In the genomic region with DNA sequence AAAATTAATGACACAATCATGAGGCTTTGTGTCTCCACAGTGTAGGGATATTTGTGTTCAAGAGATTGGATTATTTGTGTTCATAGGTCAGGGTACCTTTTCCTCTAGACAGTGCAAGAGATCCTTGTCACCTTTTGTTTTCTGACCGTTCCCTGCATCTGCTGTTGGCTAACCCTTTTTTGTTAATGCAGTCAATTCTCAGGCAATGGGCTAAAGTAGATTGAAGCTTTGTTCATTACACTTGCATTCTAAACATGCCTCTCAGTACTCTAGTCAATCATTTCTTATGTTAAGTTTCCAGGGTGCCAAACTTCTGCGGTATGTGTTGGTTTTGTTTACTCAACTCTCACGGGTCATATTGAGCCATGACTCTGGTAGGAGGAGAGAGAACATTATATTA, we compare ENCODE assay signal across 1 cellular context.
TF ChIP-seq lines count a peak whose summit lies in the region.

No MANE protein-coding gene starts in this region.

TF ChIP-seq in HCT116, 20 proteins besides CTCF, POLR2A, EP300 and RAD21:
- TF ChIP-seq YY1 (IDR thresholded peaks at IDR 0.05; ENCODE audit: extremely low read depth, insufficient replicate concordance, low read depth, low read length) (no peak), FOSL1 (IDR thresholded peaks at IDR 0.05; ENCODE audit: low read depth) (no peak), EZH2 (IDR thresholded peaks at IDR 0.05) (no peak), ZFX (IDR thresholded peaks at IDR 0.05) (no peak), POLR2AphosphoS5 (IDR thresholded peaks at IDR 0.05; ENCODE audit: low read depth, low read length) (no peak), JUND (IDR thresholded peaks at IDR 0.05) (no peak), ZBTB33 (IDR thresholded peaks at IDR 0.05; ENCODE audit: extremely low read depth, insufficient replicate concordance, low read length) (no peak), EZH2phosphoT487 (IDR thresholded peaks at IDR 0.05; ENCODE audit: borderline replicate concordance) (no peak), TCF7L2 (IDR thresholded peaks at IDR 0.05; ENCODE audit: borderline replicate concordance, extremely low read depth, insufficient read depth, insufficient read length) (no peak), SRF (IDR thresholded peaks at IDR 0.05; ENCODE audit: low read depth) (no peak), ATF3 (IDR thresholded peaks at IDR 0.05) (no peak), CEBPB (IDR thresholded peaks at IDR 0.05; ENCODE audit: low read depth) (no peak), EGR1 (IDR thresholded peaks at IDR 0.05; ENCODE audit: low read depth) (no peak), CBX3 (IDR thresholded peaks at IDR 0.05; ENCODE audit: low read depth) (no peak)
